ENCODE assay signal across 8 cellular contexts in the genomic region with DNA sequence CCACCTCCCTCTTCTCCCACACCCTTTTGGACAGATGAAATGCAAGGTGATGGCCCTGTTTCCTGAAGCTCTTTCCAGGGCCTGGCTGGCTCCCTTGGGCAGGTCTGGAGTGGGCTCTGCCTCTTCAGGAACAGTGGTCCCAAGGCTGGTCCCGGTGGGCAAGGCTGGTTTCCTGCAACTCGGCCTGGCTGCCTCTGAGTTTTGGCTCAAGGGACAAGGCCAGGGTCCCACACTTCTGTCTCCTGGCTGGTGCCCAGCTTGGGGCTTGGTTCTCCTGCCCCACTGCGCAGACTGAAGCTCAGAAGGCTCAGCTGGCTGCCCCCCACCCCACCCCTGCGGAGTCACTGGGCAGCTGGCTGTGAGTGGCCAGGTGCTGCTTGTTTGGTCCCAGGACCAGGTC. TPM values are rescaled to one million over a fixed set of nuclear protein-coding genes. Genes with fewer than 3 reads are reported as not detected.
DNase-seq lines count a peak whose midpoint lies in the region; ATAC-seq and TF ChIP-seq lines count a peak whose summit lies in the region.

No MANE protein-coding gene starts in this region.

- H3K14ac ChIP-seq in trophoblast cell (ENCODE audit: low read length): peak overlapping the region; percentile 25

- H3F3A ChIP-seq in DOHH2 (ENCODE audit: control insufficient read depth, insufficient read depth): peaks cover 57% of the 10 kb centered on the region

- H3K36me3 ChIP-seq in DOHH2 (ENCODE audit: control insufficient read depth, low read length): peaks cover 23% of the 10 kb centered on the region
- peaks cover 1 to 10% (median 7%) of the 10 kb centered on the region in 3 donors for H3K36me3 ChIP-seq in esophagus squamous epithelium
- H3K36me3 ChIP-seq in trophoblast cell (ENCODE audit: control insufficient read depth in 1 of 2, insufficient read depth in 2 of 2, low read length in 2 of 2): peaks cover 8 to 9% of the 10 kb centered on the region in 2 experiments

- H4K8ac ChIP-seq in trophoblast cell (ENCODE audit: low read depth, low read length): peak overlapping the region; percentile 13

- H2AK5ac ChIP-seq in trophoblast cell (ENCODE audit: low read length): peak overlapping the region; percentile 61

- peak overlapping the region; percentile 97 for H4K91ac ChIP-seq in trophoblast cell (ENCODE audit: low read depth, low read length)

- H2BK12ac ChIP-seq in trophoblast cell (ENCODE audit: low read length): peak overlapping the region; percentile 80

- no peaks in the 10 kb centered on the region for H3K9me2 ChIP-seq in DOHH2 (replicated peaks; ENCODE audit: control insufficient read depth, low read length)

- peak overlapping the region; percentile 88 for H3K4ac ChIP-seq in trophoblast cell (ENCODE audit: low read depth, low read length)

- 50% methylated on average over 2 of the region's 4 CpGs; no CpG with 5 or more reads in 1 of the 2 donors for WGBS in esophagus squamous epithelium, 2 donors
- no CpG with 5 or more reads among the region's 4 CpGs for WGBS in trophoblast cell (ENCODE audit: extremely low coverage, insufficient coverage, insufficient read length)
- WGBS in lower leg skin, 2 donors: 67 to 79% methylated on average over 3 to 4 of the region's 4 CpGs

- H3K27me3 ChIP-seq in DOHH2 (ENCODE audit: control insufficient read depth, low read length) (no peaks in the 10 kb centered on the region), esophagus squamous epithelium (no peaks in the 10 kb centered on the region), trophoblast cell (ENCODE audit: insufficient read depth, low read length) (no peaks in the 10 kb centered on the region)

- POLR2A ChIA-PET in RWPE1 (lab: Yijun Ruan, JAX; ENCODE audit: low non-redundant PET): interaction anchor here (0.6 kb wide), 1 partner anchor 30 kb away, joined by 3 read pairs; no protein-coding TSS in a partner anchor

- H3K4me1 ChIP-seq in DOHH2 (ENCODE audit: control insufficient read depth, low read length) (peaks cover 64% of the 10 kb centered on the region), esophagus squamous epithelium (peaks cover 47 to 74% (median 48%) of the 10 kb centered on the region in 3 donors), trophoblast cell (ENCODE audit: control insufficient read depth in 1 of 2, insufficient read depth in 2 of 2, low read length in 2 of 2) (peaks cover 37 to 44% of the 10 kb centered on the region in 2 experiments)

- no peak overlapping the region for H3K23ac ChIP-seq in trophoblast cell (ENCODE audit: low read length)

- H4K12ac ChIP-seq in trophoblast cell (ENCODE audit: low read depth, low read length): no peak overlapping the region

- no peak for ATAC-seq in HG02884 (IDR thresholded peaks at IDR 0.05; ENCODE audit: unreplicated experiment)

- peak overlapping the region; percentile 93 for H3K27ac ChIP-seq in DOHH2 (ENCODE audit: low read depth, low read length)
- peak overlapping the region; percentile 99 for H3K27ac ChIP-seq in RWPE1
- H3K27ac ChIP-seq in esophagus squamous epithelium: peak overlapping the region; percentile 99 to 100 (median 100)
- peak overlapping the region; percentile 13 for H3K27ac ChIP-seq in trophoblast cell (ENCODE audit: low read depth, low read length)

- H3K9me3 ChIP-seq in DOHH2 (ENCODE audit: control insufficient read depth, insufficient read depth, low read length) (no peaks in the 10 kb centered on the region), esophagus squamous epithelium (no peaks in the 10 kb centered on the region), trophoblast cell (ENCODE audit: insufficient read depth, low read depth, low read length) (peaks cover 3% of the 10 kb centered on the region)

- peak overlapping the region; percentile 84 for H3K4me2 ChIP-seq in DOHH2 (ENCODE audit: low read length)
- H3K4me2 ChIP-seq in trophoblast cell (ENCODE audit: low read length): peak overlapping the region; percentile 89

- H3K79me2 ChIP-seq in DOHH2 (ENCODE audit: control insufficient read depth, low read length) (peaks cover 45% of the 10 kb centered on the region), trophoblast cell (ENCODE audit: control insufficient read depth, insufficient read depth, low read length, poor library complexity) (peaks cover 36% of the 10 kb centered on the region)

- TF ChIP-seq POLR2A in esophagus squamous epithelium (IDR thresholded peaks at IDR 0.05): no peak
- TF ChIP-seq POLR2A in lower leg skin (IDR thresholded peaks at IDR 0.05): no peak

- peaks cover 9% of the 10 kb centered on the region for H4K20me1 ChIP-seq in DOHH2 (ENCODE audit: control insufficient read depth, insufficient read depth, low read depth, low read length)

- no peak overlapping the region for H2AFZ ChIP-seq in trophoblast cell (ENCODE audit: insufficient read depth, low read length, poor library complexity)

- H3K9ac ChIP-seq in trophoblast cell (ENCODE audit: low read length): no peak overlapping the region

- TF ChIP-seq CTCF in DOHH2 (IDR thresholded peaks at IDR 0.05; ENCODE audit: low read depth, low read length, poor library complexity, severe bottlenecking) (no peak), RWPE1 (conservative IDR thresholded peaks at IDR 0.05; ENCODE audit: low read depth) (no peak), esophagus squamous epithelium (IDR thresholded peaks at IDR 0.05) (no peak), lower leg skin (IDR thresholded peaks at IDR 0.05) (no peak)

- H3K18ac ChIP-seq in trophoblast cell (ENCODE audit: low read length): peak overlapping the region; percentile 73

- peaks cover 43% of the 10 kb centered on the region for H3K79me1 ChIP-seq in trophoblast cell (ENCODE audit: low read length)

- intact Hi-C loops in esophagus squamous epithelium (cut with DNase I): no loop called here
- intact Hi-C loops in lower leg skin (cut with DNase I; ENCODE audit: low total_unique reads): no loop called here

- no peak for DNase-seq in RWPE1 (ENCODE audit: low spot score)
- no peak for DNase-seq in esophagus squamous epithelium (lab: John Stamatoyannopoulos, UW)
- no peak for DNase-seq in trophoblast cell
- no peak for DNase-seq in glomerular visceral epithelial cell (ENCODE audit: extremely low spot score)
- no peak for DNase-seq in HPDE6-E6E7 (ENCODE audit: extremely low spot score)
- no peak for DNase-seq in lower leg skin (ENCODE audit: low spot score in 2 of 2)

- CTCF ChIA-PET in RWPE1 (lab: Yijun Ruan, JAX): no interaction called here

- peak overlapping the region; percentile 88 for H3K4me3 ChIP-seq in DOHH2 (ENCODE audit: low read length)
- peak overlapping the region; percentile 91 to 99 (median 97) for H3K4me3 ChIP-seq in esophagus squamous epithelium
- peak overlapping the region; percentile 3 for H3K4me3 ChIP-seq in trophoblast cell (ENCODE audit: low read depth, low read length)
- no peak overlapping the region for H3K4me3 ChIP-seq in lower leg skin (ENCODE audit: low read depth, poor library complexity, severe bottlenecking)

- H2BK5ac ChIP-seq in trophoblast cell (ENCODE audit: low read depth, low read length, poor library complexity): peak overlapping the region; percentile 43

- H2BK120ac ChIP-seq in trophoblast cell (ENCODE audit: insufficient read depth, low read length, poor library complexity): peak overlapping the region; percentile 15

RNA-seq across cellular contexts. Expression of gene ACTG1, which starts 3.8 kb away (rescaled TPM):
- total RNA-seq in esophagus squamous epithelium (1,000 to 10,000 TPM; 3,349 to 6,664 (median 4,433) TPM), lower leg skin (1,000 to 10,000 TPM; 3,349 to 4,521 (median 4,085) TPM)
- 7,950 and 8,000 TPM in 2 replicates for polyA plus RNA-seq in trophoblast cell (2013)

RNA-seq across cellular contexts. Expression of gene FSCN2, which starts 11.7 kb away (rescaled TPM):
- 1 to 10 TPM in 3 of 4 donors, not detected in 1; 1.1 to 2.3 (median 1.8) TPM for total RNA-seq in esophagus squamous epithelium
- polyA plus RNA-seq in trophoblast cell (2013): 0.42 and 0.76 TPM in 2 replicates
- 1 to 10 TPM in 3 of 4 donors, under 1 TPM in 1; 0.46 to 2.7 (median 1.8) TPM for total RNA-seq in lower leg skin

RNA-seq across cellular contexts. Expression of gene FAAP100, which starts 35.7 kb away (rescaled TPM):
- total RNA-seq in esophagus squamous epithelium (10 to 100 TPM; 17.3 to 32.2 (median 26.1) TPM), lower leg skin (10 to 100 TPM; 19.4 to 34.3 (median 28.4) TPM)
- polyA plus RNA-seq in trophoblast cell (2013): 11.4 and 11.6 TPM in 2 replicates

Comparison
In these comparisons a context has a peak if more than half of its experiments do, and no peak if none do; other contexts are left out.
1. H3K27ac ChIP-seq: peak in every context shown above with its lines; median percentile 100 in esophagus squamous epithelium; 99 in RWPE1; 93 in DOHH2; 13 in trophoblast cell.